Comparison of ENCODE assay signal across 14 cellular contexts in genomic region chr17:61149106-61149505, GRCh38.
A peak's percentile ranks its signal among the peaks of the same experiment; 100 is the strongest.
DNase-seq lines count a peak whose midpoint lies in the region; ATAC-seq, FAIRE-seq and TF ChIP-seq lines count a peak whose summit lies in the region.
"Had no signal": no experiment of that assay in that cellular context is flagged by ENCODE, and none has a peak within 500 bp of the region (broad histone marks: within the 10 kb centered on the region; RNA-seq: fewer than 3 reads in every experiment).

No MANE protein-coding gene starts in this region.

- H3K79me2 ChIP-seq in K562 (ENCODE audit: control insufficient read depth, insufficient read depth, low read length), result no peaks in the 10 kb centered on the region

- TF ChIP-seq POLR2A in A549 (IDR thresholded peaks at IDR 0.05; ENCODE audit: low read length), result no peak
- TF ChIP-seq POLR2A in IMR-90 (IDR thresholded peaks at IDR 0.05; ENCODE audit: low read depth, low read length), result no peak
- TF ChIP-seq POLR2A in K562 (conservative IDR thresholded peaks at IDR 0.05), result no peak
- TF ChIP-seq POLR2A in spleen (IDR thresholded peaks at IDR 0.05), result no peak

- H3K9me3 ChIP-seq in A549 (no peaks in the 10 kb centered on the region), IMR-90 (ENCODE audit: control insufficient read depth, insufficient read depth, low read length) (no peaks in the 10 kb centered on the region), K562 (replicated peaks; ENCODE audit: control insufficient read depth, insufficient read depth, low read depth, low read length) (no peaks in the 10 kb centered on the region), spleen (no peaks in the 10 kb centered on the region)
- H3K9me3 ChIP-seq in CD8-positive, alpha-beta T cell (ENCODE audit: low read length), result no peaks in the 10 kb centered on the region
- H3K9me3 ChIP-seq: BE2C, Caco-2 had no signal

- H3K36me3 Mint-ChIP-seq in mesothelial cell of epicardium, result no peaks in the 10 kb centered on the region
- H3K36me3 Mint-ChIP-seq in CD8-positive, alpha-beta T cell, result no peaks in the 10 kb centered on the region

- no TSS peak for BruUV-seq in IMR-90 (replicated peaks; lab: Mats Ljungman, UMichigan)
- BruUV-seq in K562 (replicated peaks; lab: Mats Ljungman, UMichigan), result no TSS peak

- no peak overlapping the region for H4K8ac ChIP-seq in IMR-90 (ENCODE audit: low read depth in 2 of 2, low read length in 2 of 2)

- no peak overlapping the region for H4K91ac ChIP-seq in IMR-90 (ENCODE audit: insufficient read depth, low read depth, low read length)

- intact Hi-C loops in IMR-90 (cut with micrococcal nuclease) (no loop called here), K562 (cut with micrococcal nuclease) (no loop called here), spleen (cut with DNase I; ENCODE audit: low total_unique reads) (no loop called here)
- intact Hi-C loops in CD8-positive, alpha-beta T cell (cut with DNase I, micrococcal nuclease), result no loop called here

- no peak overlapping the region for H3K18ac ChIP-seq in IMR-90 (ENCODE audit: low read depth, low read length)

- TF ChIP-seq RAD21 in A549 (conservative IDR thresholded peaks at IDR 0.05 in 1 of 2, IDR thresholded peaks at IDR 0.05 in 1 of 2) (no peak), IMR-90 (IDR thresholded peaks at IDR 0.05; ENCODE audit: low read length) (no peak), K562 (CRISPR knock-in tag; conservative IDR thresholded peaks at IDR 0.05 in 1 of 2, IDR thresholded peaks at IDR 0.05 in 1 of 2) (no peak)

- CTCF ChIA-PET in A549 (lab: Yijun Ruan, JAX) (no interaction called here), IMR-90 (lab: Yijun Ruan, JAX) (no interaction called here), K562 (lab: Yijun Ruan, JAX; ENCODE audit: low intra/inter-chr PET ratio) (no interaction called here)
- CTCF ChIA-PET in CD8-positive, alpha-beta T cell (lab: Charles Lee), result no interaction called here

- in situ Hi-C loops in IMR-90 (cut with MboI; ENCODE audit: low sequenced_read_pairs) (no loop called here), K562 (cut with MboI) (no loop called here)

- no peak overlapping the region for H2BK120ac ChIP-seq in IMR-90 (ENCODE audit: low read depth, low read length)

- H4K20me1 ChIP-seq in IMR-90 (ENCODE audit: insufficient read depth, low read length) (no peaks in the 10 kb centered on the region), K562 (replicated peaks; ENCODE audit: control insufficient read depth, insufficient read depth, low read length) (no peaks in the 10 kb centered on the region; the same call in 1 of the 2 replicates)

- H3K36me3 ChIP-seq in IMR-90 (ENCODE audit: control insufficient read depth, insufficient read depth, low read length) (no peaks in the 10 kb centered on the region), K562 (ENCODE audit: control insufficient read depth, insufficient read depth, low read length) (no peaks in the 10 kb centered on the region), spleen (no peaks in the 10 kb centered on the region)
- no peaks in the 10 kb centered on the region for H3K36me3 ChIP-seq in CD8-positive, alpha-beta T cell (ENCODE audit: insufficient read depth, low read length)
- H3K36me3 ChIP-seq: BE2C had no signal

- no peak overlapping the region for H2AK5ac ChIP-seq in IMR-90 (ENCODE audit: low read depth, low read length)

- H2BK20ac ChIP-seq in IMR-90 (ENCODE audit: low read depth, low read length), result no peak overlapping the region

- H3K27me3 ChIP-seq in IMR-90 (ENCODE audit: control insufficient read depth, insufficient read depth, low read length), result no peaks in the 10 kb centered on the region
- H3K27me3 ChIP-seq in K562 (ENCODE audit: control insufficient read depth in 2 of 2, insufficient read depth in 2 of 2, low read length in 2 of 2), result peaks cover 0 to 4% of the 10 kb centered on the region in 2 experiments; a peak in 2 of 5 replicates
- H3K27me3 ChIP-seq in CD8-positive, alpha-beta T cell (ENCODE audit: insufficient read depth, low read length), result no peaks in the 10 kb centered on the region
- no peaks in the 10 kb centered on the region for H3K27me3 ChIP-seq in spleen (replicated peaks in 1 of 7)
- H3K27me3 ChIP-seq: BE2C had no signal

- no peak overlapping the region for H3K14ac ChIP-seq in IMR-90 (replicated peaks; ENCODE audit: low read depth, low read length)

- H3K27ac ChIP-seq in A549 (no peak overlapping the region), IMR-90 (ENCODE audit: insufficient read depth, low read length) (no peak overlapping the region), K562 (ENCODE audit: extremely low read depth, low read depth, low read length) (no peak overlapping the region), spleen (no peak overlapping the region)
- no peak overlapping the region for H3K27ac ChIP-seq in CD8-positive, alpha-beta T cell (ENCODE audit: low read depth, low read length)
- H3K27ac ChIP-seq: C4-2B had no signal

- FAIRE-seq in A549 (lab: Jason Lieb, UNC), result no peak
- FAIRE-seq in K562 (lab: Jason Lieb, UNC), result no peak

- no peak overlapping the region for H3K23ac ChIP-seq in IMR-90 (ENCODE audit: low read depth, low read length)

- H2BK15ac ChIP-seq in IMR-90 (ENCODE audit: low read depth, low read length), result no peak overlapping the region

- no peaks in the 10 kb centered on the region for H3K9me1 ChIP-seq in IMR-90 (ENCODE audit: insufficient read depth, low read length)
- no peaks in the 10 kb centered on the region for H3K9me1 ChIP-seq in K562 (ENCODE audit: control insufficient read depth, insufficient read depth, low read length)

- peaks cover 0 to 2% of the 10 kb centered on the region in 2 experiments; a peak in 1 of 4 replicates for H3K79me1 ChIP-seq in IMR-90 (ENCODE audit: low read depth in 1 of 2, low read length in 2 of 2)

- H2BK5ac ChIP-seq in IMR-90 (ENCODE audit: low read depth, low read length, poor library complexity, severe bottlenecking), result no peak overlapping the region

- POLR2A ChIA-PET in A549 (lab: Yijun Ruan, JAX) (no interaction called here), IMR-90 (lab: Charles Lee; ENCODE audit: unreplicated experiment) (no interaction called here), K562 (lab: Yijun Ruan, JAX) (interaction anchor here (0.8 kb wide), 1 partner anchor 16 kb away, joined by 3 read pairs; no protein-coding TSS in a partner anchor)
- POLR2A ChIA-PET in CD8-positive, alpha-beta T cell (lab: Charles Lee), result no interaction called here

- TF ChIP-seq CTCF in A549 (IDR thresholded peaks at IDR 0.05) (no peak), IMR-90 (conservative IDR thresholded peaks at IDR 0.05; ENCODE audit: low read depth, low read length) (no peak), K562 (IDR thresholded peaks at IDR 0.05 in 2 of 3, conservative IDR thresholded peaks at IDR 0.05 in 1 of 3; ENCODE audit: insufficient read depth in 2 of 3, low read depth in 1 of 3, low read length in 3 of 3) (no peak), mesothelial cell of epicardium (IDR thresholded peaks at IDR 0.05; ENCODE audit: unreplicated experiment) (no peak), spleen (IDR thresholded peaks at IDR 0.05 in 8 of 11, conservative IDR thresholded peaks at IDR 0.05 in 3 of 11) (no peak)
- TF ChIP-seq CTCF in CD8-positive, alpha-beta T cell (IDR thresholded peaks at IDR 0.05), result no peak

- peaks cover 83% of the 10 kb centered on the region for H3K4me1 Mint-ChIP-seq in mesothelial cell of epicardium
- H3K4me1 Mint-ChIP-seq in CD8-positive, alpha-beta T cell (ENCODE audit: low read depth), result peaks cover 28% of the 10 kb centered on the region

- 90% methylated on average over 5 of the region's 5 CpGs for WGBS in A549 (ENCODE audit: missing lambda C conversion rate)
- WGBS in IMR-90 (ENCODE audit: extremely low coverage in 2 of 2, insufficient read length in 1 of 2), 2 experiments, result no CpG with 5 or more reads among the region's 5 CpGs
- WGBS in K562 (ENCODE audit: insufficient coverage, low coverage, missing lambda C conversion rate), result 7% methylated on average over 5 of the region's 5 CpGs
- 75 to 95% (median 85%) methylated on average over 5 of the region's 5 CpGs for WGBS in spleen, 5 donors

- H3K56ac ChIP-seq in IMR-90 (ENCODE audit: extremely low read depth, insufficient read depth, low read length), result no peak overlapping the region

- H3K4me1 ChIP-seq in A549, result peaks cover 15% of the 10 kb centered on the region
- H3K4me1 ChIP-seq in IMR-90 (ENCODE audit: control insufficient read depth, insufficient read depth, low read length), result peaks cover 3% of the 10 kb centered on the region
- peaks cover 0 to 13% of the 10 kb centered on the region in 2 experiments; a peak in 3 of 5 replicates for H3K4me1 ChIP-seq in K562 (replicated peaks in 1 of 2; ENCODE audit: control insufficient read depth in 2 of 2, insufficient read depth in 2 of 2, low read length in 2 of 2)
- H3K4me1 ChIP-seq in CD8-positive, alpha-beta T cell (ENCODE audit: insufficient read depth, low read length), result no peaks in the 10 kb centered on the region
- peaks cover 0 to 45% (median 17%) of the 10 kb centered on the region in 6 donors for H3K4me1 ChIP-seq in spleen

- H3K27me3 Mint-ChIP-seq in mesothelial cell of epicardium (ENCODE audit: low read depth), result no peaks in the 10 kb centered on the region
- no peaks in the 10 kb centered on the region for H3K27me3 Mint-ChIP-seq in CD8-positive, alpha-beta T cell (ENCODE audit: low read depth)

- no peak overlapping the region for H3K4ac ChIP-seq in IMR-90 (ENCODE audit: low read depth, low read length)

- no peak overlapping the region for H2AK9ac ChIP-seq in IMR-90 (replicated peaks; ENCODE audit: low read depth, low read length, poor library complexity)

- H3K4me2 ChIP-seq in A549, result no peak overlapping the region
- no peak overlapping the region for H3K4me2 ChIP-seq in IMR-90 (ENCODE audit: low read depth, low read length)
- H3K4me2 ChIP-seq in K562 (ENCODE audit: insufficient read depth, low read length), result no peak overlapping the region

- H3K9me3 Mint-ChIP-seq in mesothelial cell of epicardium, result no peaks in the 10 kb centered on the region
- no peaks in the 10 kb centered on the region for H3K9me3 Mint-ChIP-seq in CD8-positive, alpha-beta T cell
- H3K9me3 Mint-ChIP-seq: CD8-positive, alpha-beta memory T cell had no signal

- no peak overlapping the region for H3K4me3 Mint-ChIP-seq in mesothelial cell of epicardium
- H3K4me3 Mint-ChIP-seq in CD8-positive, alpha-beta T cell, result no peak overlapping the region
- H3K4me3 Mint-ChIP-seq: CD8-positive, alpha-beta memory T cell; HFFc6 had no signal

- dilution Hi-C loops in IMR-90 (cut with HindIII; ENCODE audit: low sequenced_read_pairs, unreplicated experiment), result no loop called here

- H3K27ac Mint-ChIP-seq in mesothelial cell of epicardium, result peak overlapping the region; percentile 81
- no peak overlapping the region for H3K27ac Mint-ChIP-seq in CD8-positive, alpha-beta T cell
- H3K27ac Mint-ChIP-seq: CD8-positive, alpha-beta memory T cell; HFFc6 had no signal

- no peak overlapping the region for H3K9ac ChIP-seq in IMR-90 (ENCODE audit: low read depth, low read length)
- no peak overlapping the region for H3K9ac ChIP-seq in K562 (ENCODE audit: insufficient read depth in 1 of 2, low read depth in 2 of 2, low read length in 2 of 2)

- no peak overlapping the region for H4K5ac ChIP-seq in IMR-90 (ENCODE audit: low read depth, low read length)

- DNase-seq in A549 (ENCODE audit: low read depth in 1 of 2, low spot score in 1 of 2) (no peak), IMR-90 (no peak), K562 (ENCODE audit: extremely low read depth in 1 of 4, low spot score in 3 of 4) (no peak), mesothelial cell of epicardium (ENCODE audit: low spot score in 2 of 2, unreplicated experiment in 2 of 2) (no peak), spleen (no peak), islet precursor cell (no peak)
- no peak for DNase-seq in CD8-positive, alpha-beta T cell
- DNase-seq: BE2C; Caco-2; CD8-positive, alpha-beta memory T cell; GF-D8; HCEC 1CT; HFFc6 had no signal

- H2AFZ ChIP-seq in IMR-90 (replicated peaks; ENCODE audit: low read length, poor library complexity) (no peak overlapping the region), K562 (ENCODE audit: low read depth, low read length) (no peak overlapping the region)

- no peak overlapping the region for H3K4me3 ChIP-seq in A549
- H3K4me3 ChIP-seq in IMR-90 (ENCODE audit: insufficient read depth, low read depth, low read length), result no peak overlapping the region
- H3K4me3 ChIP-seq in K562, result no peak overlapping the region
- no peak overlapping the region for H3K4me3 ChIP-seq in CD8-positive, alpha-beta T cell (ENCODE audit: low read depth, low read length)
- no peak overlapping the region for H3K4me3 ChIP-seq in spleen

- no peak for TF ChIP-seq EP300 in A549 (IDR thresholded peaks at IDR 0.05)
- no peak for TF ChIP-seq EP300 in K562 (IDR thresholded peaks at IDR 0.05; ENCODE audit: low read length)

- ATAC-seq in A549, result no peak
- no peak for ATAC-seq in IMR-90 (ENCODE audit: low read depth)
- ATAC-seq in K562, result no peak
- ATAC-seq in CD8-positive, alpha-beta T cell, result no peak

Comparison
In these comparisons a context has a peak if more than half of its experiments do, and no peak if none do; other contexts are left out.
1. Of the 35 proteins assayed by ChIP-seq in both K562 and A549: peak only in K562: none; only in A549: none; in both: CEBPB; in neither: 34.